ENCODE assay signal across 1 cellular context in the genomic region with DNA sequence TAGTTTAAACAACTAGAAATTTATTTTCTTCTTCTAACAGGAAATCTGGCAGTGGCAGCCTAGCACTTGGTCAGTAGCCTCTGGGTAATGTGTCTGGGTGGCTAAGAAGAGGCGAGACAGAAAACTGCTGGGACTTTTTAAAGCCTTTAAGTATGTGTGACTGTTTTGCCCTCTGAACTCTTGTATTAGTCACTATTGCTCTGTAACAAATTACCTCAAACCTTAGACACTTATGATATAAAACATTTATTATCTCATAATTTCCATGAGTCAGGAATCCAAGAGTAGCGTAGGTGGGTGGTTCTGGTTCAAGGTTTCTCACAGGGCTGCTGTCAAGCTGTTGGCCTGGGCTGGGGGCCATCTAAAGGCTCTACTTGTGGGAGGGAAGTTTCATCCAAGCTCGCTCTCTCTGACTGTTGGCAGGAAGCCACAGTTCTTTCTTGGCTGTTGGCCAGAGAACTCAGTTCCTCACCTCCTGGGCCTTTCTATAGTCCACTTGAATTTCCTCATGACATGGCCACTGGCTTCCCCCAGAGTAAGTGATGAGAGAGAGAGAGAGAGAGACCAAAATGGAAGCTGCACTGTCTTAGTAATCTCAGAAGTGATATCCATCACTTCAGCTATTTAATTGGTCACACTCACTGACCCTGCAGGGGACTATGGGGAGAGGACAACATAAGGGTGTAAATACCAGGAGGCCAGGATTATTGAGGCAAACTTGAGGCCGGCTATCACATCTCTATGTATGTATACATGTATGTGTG.
TF ChIP-seq lines count a peak whose summit lies in the region.

No MANE protein-coding gene starts in this region.

TF ChIP-seq in HepG2, 621 proteins besides CTCF, POLR2A, EP300 and RAD21 (continued from another document):
- peak; percentile 35; the same call in 1 of the 2 replicates for TF ChIP-seq BCL6 (CRISPR knock-in tag; IDR thresholded peaks at IDR 0.05)
- TF ChIP-seq NAIF1 (CRISPR knock-in tag; IDR thresholded peaks at IDR 0.05; ENCODE audit: borderline replicate concordance): no peak
- TF ChIP-seq GATA4 (IDR thresholded peaks at IDR 0.05; ENCODE audit: borderline replicate concordance, low read depth): no peak
- TF ChIP-seq ZKSCAN5 (CRISPR knock-in tag; IDR thresholded peaks at IDR 0.05): peak; percentile 92
- TF ChIP-seq ZNF615 (CRISPR knock-in tag; IDR thresholded peaks at IDR 0.05; ENCODE audit: borderline replicate concordance): no peak
- no peak for TF ChIP-seq ZBTB40 (IDR thresholded peaks at IDR 0.05)
- TF ChIP-seq ZBTB40 (CRISPR knock-in tag; IDR thresholded peaks at IDR 0.05): no peak
- TF ChIP-seq MXD1 (CRISPR knock-in tag; IDR thresholded peaks at IDR 0.05): no peak
- no peak for TF ChIP-seq ZNF598 (CRISPR knock-in tag; IDR thresholded peaks at IDR 0.05; ENCODE audit: borderline replicate concordance)
- TF ChIP-seq NR2C2 (CRISPR knock-in tag; IDR thresholded peaks at IDR 0.05; ENCODE audit: borderline replicate concordance): 0 out of 2 replicates have a peak, but pooled peaks have one; percentile 24
- no peak for TF ChIP-seq SAFB2 (CRISPR knock-in tag; IDR thresholded peaks at IDR 0.05; ENCODE audit: borderline replicate concordance, low read depth)
- TF ChIP-seq NPAS2 (CRISPR knock-in tag; IDR thresholded peaks at IDR 0.05; ENCODE audit: borderline replicate concordance): no peak
- peak; percentile 55; the same call in 1 of the 2 replicates for TF ChIP-seq SAP130 (CRISPR knock-in tag; IDR thresholded peaks at IDR 0.05; ENCODE audit: low read depth)
- TF ChIP-seq ZNF263 (CRISPR knock-in tag; IDR thresholded peaks at IDR 0.05): no peak
- no peak for TF ChIP-seq MBNL3 (CRISPR knock-in tag; conservative IDR thresholded peaks at IDR 0.05)
- TF ChIP-seq SMAD1 (CRISPR knock-in tag; IDR thresholded peaks at IDR 0.05; ENCODE audit: borderline replicate concordance, low read depth): no peak
- TF ChIP-seq IKZF5 (CRISPR knock-in tag; IDR thresholded peaks at IDR 0.05): peak; percentile 76
- 0 out of 2 replicates have a peak, but pooled peaks have one; percentile 45 for TF ChIP-seq ZNF430 (CRISPR knock-in tag; IDR thresholded peaks at IDR 0.05)
- no peak for TF ChIP-seq NFAT5 (CRISPR knock-in tag; IDR thresholded peaks at IDR 0.05)
- no peak for TF ChIP-seq SALL2 (CRISPR knock-in tag; IDR thresholded peaks at IDR 0.05)
- no peak for TF ChIP-seq ARNTL (CRISPR knock-in tag; IDR thresholded peaks at IDR 0.05)
- TF ChIP-seq ARID5B (CRISPR knock-in tag; IDR thresholded peaks at IDR 0.05): peak; percentile 59; the same call in 1 of the 2 replicates
- no peak for TF ChIP-seq PLRG1 (conservative IDR thresholded peaks at IDR 0.05)
- TF ChIP-seq KDM5B (CRISPR knock-in tag; IDR thresholded peaks at IDR 0.05; ENCODE audit: borderline replicate concordance): no peak
- TF ChIP-seq YEATS4 (CRISPR knock-in tag; IDR thresholded peaks at IDR 0.05; ENCODE audit: borderline replicate concordance): no peak
- peak; percentile 59; the same call in 1 of the 2 replicates for TF ChIP-seq LCORL (IDR thresholded peaks at IDR 0.05)
- no peak for TF ChIP-seq LCORL (CRISPR knock-in tag; IDR thresholded peaks at IDR 0.05)
- TF ChIP-seq TEAD3 (CRISPR knock-in tag; optimal IDR thresholded peaks at IDR 0.05; ENCODE audit: borderline replicate concordance): peak; percentile 19
- no peak for TF ChIP-seq SIX1 (CRISPR knock-in tag; IDR thresholded peaks at IDR 0.05; ENCODE audit: borderline replicate concordance)
- TF ChIP-seq PTBP1 (IDR thresholded peaks at IDR 0.05; ENCODE audit: low read depth, low read length, poor library complexity, severe bottlenecking): no peak
- no peak for TF ChIP-seq POGZ (CRISPR knock-in tag; IDR thresholded peaks at IDR 0.05)
- TF ChIP-seq KDM6A (CRISPR knock-in tag; IDR thresholded peaks at IDR 0.05; ENCODE audit: low read depth): no peak
- TF ChIP-seq THAP11 (CRISPR knock-in tag; IDR thresholded peaks at IDR 0.05): no peak
- TF ChIP-seq ZNF3 (CRISPR knock-in tag; IDR thresholded peaks at IDR 0.05): no peak
- peak; percentile 47; the same call in 1 of the 2 replicates for TF ChIP-seq PHF21A (CRISPR knock-in tag; IDR thresholded peaks at IDR 0.05)
- TF ChIP-seq GTF2F1 (IDR thresholded peaks at IDR 0.05; ENCODE audit: low read length): no peak
